In the genomic region with DNA sequence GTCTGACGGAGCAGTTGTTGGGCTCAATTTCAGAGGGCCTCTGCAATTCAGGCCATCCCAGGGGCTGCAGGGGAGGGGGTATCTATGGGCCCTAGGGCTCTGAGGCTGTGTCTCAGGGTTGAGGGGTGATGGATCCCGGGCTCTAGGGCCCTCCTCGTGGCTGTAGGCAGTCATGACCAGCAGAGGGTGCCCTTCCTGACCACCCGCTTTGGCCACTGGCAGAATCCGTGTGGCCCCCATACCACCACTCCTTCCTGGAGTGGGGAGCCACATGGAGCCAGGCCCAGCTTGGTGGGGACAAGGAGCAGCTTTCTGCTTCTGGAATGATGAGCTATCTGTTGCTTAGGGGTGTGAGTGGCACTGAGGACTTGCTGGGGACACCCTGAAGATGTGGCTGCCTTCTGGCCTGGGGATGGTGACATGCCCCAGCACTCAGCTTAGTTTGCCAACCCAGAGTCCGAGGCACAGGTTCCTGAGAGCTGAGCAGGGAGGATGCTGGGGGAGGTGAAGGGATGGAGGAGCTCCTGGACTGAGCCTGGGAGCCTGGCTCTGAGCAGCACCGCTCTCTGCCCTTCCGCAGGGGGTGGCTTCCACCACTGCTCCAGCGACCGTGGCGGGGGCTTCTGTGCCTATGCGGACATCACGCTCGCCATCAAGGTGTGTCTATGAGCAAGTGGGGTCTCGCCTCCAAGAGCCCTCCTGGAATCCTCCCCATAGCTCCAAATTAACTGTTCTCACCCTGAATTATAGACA, we compare ENCODE assay signal across 10 cellular contexts. TPM values are rescaled to one million over a fixed set of nuclear protein-coding genes. Genes with fewer than 3 reads are reported as not detected.
A peak's percentile ranks its signal among the peaks of the same experiment; 100 is the strongest.
DNase-seq lines count a peak whose midpoint lies in the region; ATAC-seq and TF ChIP-seq lines count a peak whose summit lies in the region.
"Had no signal": no experiment of that assay in that cellular context is flagged by ENCODE, and none has a peak within 500 bp of the region (broad histone marks: within the 10 kb centered on the region; RNA-seq: fewer than 3 reads in every experiment).

No MANE protein-coding gene starts in this region.

- H2AK5ac ChIP-seq in neuronal stem cell (ENCODE audit: low read depth, low read length) = peak overlapping the region; percentile 95

- peak overlapping the region; percentile 45 for H3K23ac ChIP-seq in neuronal stem cell (ENCODE audit: low read depth, low read length, poor library complexity)

- H3K36me3 ChIP-seq in neuronal stem cell (replicated peaks in 1 of 2; ENCODE audit: control insufficient read depth in 2 of 2, insufficient read depth in 2 of 2, low read length in 2 of 2) = peaks cover 0 to 2% of the 10 kb centered on the region in 2 donors

- H2BK15ac ChIP-seq in neuronal stem cell (ENCODE audit: low read length) = peak overlapping the region; percentile 68

- peak; percentile 75 for TF ChIP-seq CTCF in choroid plexus epithelial cell (conservative IDR thresholded peaks at IDR 0.05; ENCODE audit: low read depth, low read length)

- no peaks in the 10 kb centered on the region for H3K9me3 ChIP-seq in neuronal stem cell (replicated peaks in 1 of 2; ENCODE audit: control insufficient read depth in 2 of 2, insufficient read depth in 1 of 2, low read depth in 1 of 2, low read length in 2 of 2)
- H3K9me3 ChIP-seq: Peyer's patch had no signal

- no peak overlapping the region for H3K4me2 ChIP-seq in neuronal stem cell (ENCODE audit: insufficient read depth, low read length, poor library complexity, severe bottlenecking)

- H4K8ac ChIP-seq in neuronal stem cell (ENCODE audit: low read depth, low read length) = no peak overlapping the region

- H2BK12ac ChIP-seq in neuronal stem cell (ENCODE audit: low read length) = peak overlapping the region; percentile 67

- peak overlapping the region; percentile 75 for H3K14ac ChIP-seq in neuronal stem cell (ENCODE audit: low read length)

- no peak overlapping the region for H3K4ac ChIP-seq in neuronal stem cell (ENCODE audit: low read length)

- WGBS in neuronal stem cell (ENCODE audit: extremely low coverage in 2 of 2, insufficient read length in 2 of 2, insufficient replicate concordance in 1 of 2), 2 donors = no CpG with 5 or more reads among the region's 15 CpGs

- no peak for ATAC-seq in HG02981 (IDR thresholded peaks at IDR 0.05; ENCODE audit: unreplicated experiment)
- no peak for ATAC-seq in GM19463 (IDR thresholded peaks at IDR 0.05; ENCODE audit: unreplicated experiment)
- no peak for ATAC-seq in GM18858 (IDR thresholded peaks at IDR 0.05; ENCODE audit: unreplicated experiment)

- DNase-seq in ELR (ENCODE audit: low read depth) (peak; percentile 50), HuH-7 (ENCODE audit: low spot score) (peak; percentile 90), choroid plexus epithelial cell (ENCODE audit: low read depth) (peak; percentile 35), neuronal stem cell (ENCODE audit: low spot score) (peak; percentile 32), NCI-H446 (lab: John Stamatoyannopoulos, UW) (no peak)
- DNase-seq: naive B cell had no signal

- no peak overlapping the region for H2AFZ ChIP-seq in neuronal stem cell (ENCODE audit: low read length)

- H3K4me1 ChIP-seq in neuronal stem cell (ENCODE audit: control insufficient read depth in 2 of 2, insufficient read depth in 1 of 2, low read depth in 1 of 2, low read length in 2 of 2) = peaks cover 14 to 16% of the 10 kb centered on the region in 2 donors
- H3K4me1 ChIP-seq: Peyer's patch had no signal

- H2BK5ac ChIP-seq in neuronal stem cell (ENCODE audit: low read length) = peak overlapping the region; percentile 45

- no peak overlapping the region for H4K91ac ChIP-seq in neuronal stem cell (ENCODE audit: low read depth, low read length, poor library complexity)

- peak overlapping the region; percentile 48 for H2BK120ac ChIP-seq in neuronal stem cell (ENCODE audit: low read depth, low read length)

- H3K27me3 ChIP-seq in neuronal stem cell (ENCODE audit: control insufficient read depth in 3 of 3, insufficient read depth in 3 of 3, low read depth in 1 of 3, low read length in 3 of 3) = peaks cover 0 to 1% (median 0%) of the 10 kb centered on the region in 3 experiments
- H3K27me3 ChIP-seq: Peyer's patch had no signal

- peak overlapping the region; percentile 50 for H3K9ac ChIP-seq in neuronal stem cell (ENCODE audit: low read depth, low read length, poor library complexity)

- no peak overlapping the region for H3K27ac ChIP-seq in neuronal stem cell (replicated peaks; ENCODE audit: low read length)
- H3K27ac ChIP-seq: Peyer's patch had no signal

- peak overlapping the region; percentile 81 for H3K18ac ChIP-seq in neuronal stem cell (ENCODE audit: low read length)

- no peak overlapping the region for H3K4me3 ChIP-seq in choroid plexus epithelial cell (ENCODE audit: low read depth, low read length)
- no peak overlapping the region for H3K4me3 ChIP-seq in neuronal stem cell (ENCODE audit: low read length in 2 of 2)
- H3K4me3 ChIP-seq: Peyer's patch had no signal

- no peaks in the 10 kb centered on the region for H3K79me1 ChIP-seq in neuronal stem cell (ENCODE audit: low read depth, low read length)

RNA-seq across cellular contexts. Expression of gene HDAC11, which starts 20.2 kb away (rescaled TPM):
- 7.3 TPM for polyA plus RNA-seq in neuronal stem cell (2013, experiment 1 of 2)
- polyA plus RNA-seq in neuronal stem cell (2013, experiment 2 of 2) = 7.6 TPM

RNA-seq across cellular contexts. Expression of gene FBLN2, which starts 48.6 kb away (rescaled TPM):
- polyA plus RNA-seq in neuronal stem cell (2013, experiment 1 of 2) = 12.1 TPM
- polyA plus RNA-seq in neuronal stem cell (2013, experiment 2 of 2) = 12.3 TPM

Comparison
In these comparisons a context has a peak if more than half of its experiments do, and no peak if none do; other contexts are left out.
1. DNase-seq: peak in ELR (single experiment), HuH-7 (single experiment), choroid plexus epithelial cell (single experiment) and neuronal stem cell (single experiment); none in NCI-H446 (0 of 2).